19 cellular contexts compared by ENCODE assay signal in the genomic region with DNA sequence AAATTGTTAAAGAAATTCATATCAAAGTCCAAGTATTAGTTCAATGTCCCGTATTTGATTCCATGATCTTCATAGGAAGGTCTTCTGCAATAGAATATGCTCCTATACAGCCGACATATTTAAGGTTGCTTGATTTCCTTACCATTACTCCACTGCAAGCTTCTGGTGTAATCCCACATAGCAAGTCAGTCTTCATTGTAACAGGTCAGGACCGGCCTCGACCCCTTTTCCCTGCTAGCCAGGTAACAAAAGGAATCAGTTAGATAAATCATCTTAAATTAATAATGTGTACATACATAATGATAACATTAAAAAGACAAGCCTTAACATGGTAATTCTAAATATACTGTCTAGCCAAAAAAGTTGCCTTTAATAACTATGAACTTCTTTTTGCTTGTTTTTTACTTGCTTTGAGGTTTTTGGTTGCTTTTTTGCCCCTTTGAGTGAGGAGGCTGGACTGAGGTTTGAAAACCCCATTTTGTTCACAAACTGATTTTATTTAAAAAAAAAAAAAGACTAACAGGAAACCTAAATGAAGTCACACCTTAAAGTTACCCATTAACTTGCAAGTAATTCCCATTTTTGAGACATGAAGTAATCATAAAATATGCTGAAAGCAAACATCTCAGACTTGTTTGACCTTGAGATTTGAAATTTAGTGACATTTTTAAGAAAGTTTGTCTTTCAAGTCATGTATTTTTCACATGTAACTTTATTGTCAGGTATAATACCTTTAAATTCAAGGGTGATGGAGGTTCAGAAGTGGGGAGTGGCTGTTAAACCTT. TPM values are rescaled to one million over a fixed set of nuclear protein-coding genes. Genes with fewer than 3 reads are reported as not detected.
DNase-seq lines count a peak whose midpoint lies in the region; ATAC-seq, FAIRE-seq and TF ChIP-seq lines count a peak whose summit lies in the region.
"Had no signal": no experiment of that assay in that cellular context is flagged by ENCODE, and none has a peak within 500 bp of the region (broad histone marks: within the 10 kb centered on the region; RNA-seq: fewer than 3 reads in every experiment).

No MANE protein-coding gene starts in this region.

- peak; percentile 35 for FAIRE-seq in GM19239 (lab: Jason Lieb, UNC)
- FAIRE-seq: D721Med had no signal

- H3K27me3 Mint-ChIP-seq in activated naive CD8-positive, alpha-beta T cell treated with anti-CD3 and anti-CD28 coated beads for 36 hours = no peaks in the 10 kb centered on the region
- H3K27me3 Mint-ChIP-seq in activated naive CD8-positive, alpha-beta T cell treated with anti-CD3 and anti-CD28 coated beads, Interleukin-2, amount 50 U/mL, for 24 hours = no peaks in the 10 kb centered on the region
- no peaks in the 10 kb centered on the region for H3K27me3 Mint-ChIP-seq in central memory CD8-positive, alpha-beta T cell
- no peaks in the 10 kb centered on the region for H3K27me3 Mint-ChIP-seq in mesothelial cell of epicardium (ENCODE audit: low read depth)
- H3K27me3 Mint-ChIP-seq: CD4-positive, CD25-positive, alpha-beta regulatory T cell had no signal

- peaks cover 41% of the 10 kb centered on the region for H3K36me3 Mint-ChIP-seq in activated naive CD8-positive, alpha-beta T cell treated with anti-CD3 and anti-CD28 coated beads for 36 hours
- peaks cover 76% of the 10 kb centered on the region for H3K36me3 Mint-ChIP-seq in activated naive CD8-positive, alpha-beta T cell treated with anti-CD3 and anti-CD28 coated beads, Interleukin-2, amount 50 U/mL, for 24 hours (ENCODE audit: low read depth)
- peaks cover 64% of the 10 kb centered on the region for H3K36me3 Mint-ChIP-seq in central memory CD8-positive, alpha-beta T cell (ENCODE audit: insufficient read depth)
- H3K36me3 Mint-ChIP-seq in mesothelial cell of epicardium = peaks cover 24% of the 10 kb centered on the region

- H3K4me1 Mint-ChIP-seq in activated naive CD8-positive, alpha-beta T cell treated with anti-CD3 and anti-CD28 coated beads for 36 hours = peaks cover 14% of the 10 kb centered on the region
- H3K4me1 Mint-ChIP-seq in activated naive CD8-positive, alpha-beta T cell treated with anti-CD3 and anti-CD28 coated beads, Interleukin-2, amount 50 U/mL, for 24 hours = peaks cover 9% of the 10 kb centered on the region
- H3K4me1 Mint-ChIP-seq in central memory CD8-positive, alpha-beta T cell = peaks cover 14% of the 10 kb centered on the region
- no peaks in the 10 kb centered on the region for H3K4me1 Mint-ChIP-seq in mesothelial cell of epicardium

- DNase-seq in activated naive CD8-positive, alpha-beta T cell treated with anti-CD3 and anti-CD28 coated beads for 36 hours = no peak
- DNase-seq in activated naive CD8-positive, alpha-beta T cell treated with anti-CD3 and anti-CD28 coated beads, Interleukin-2, amount 50 U/mL, for 24 hours = no peak
- no peak for DNase-seq in GM19239 (ENCODE audit: insufficient read length, low spot score)
- no peak for DNase-seq in central memory CD8-positive, alpha-beta T cell (ENCODE audit: low spot score in 2 of 2)
- DNase-seq in left colon = no peak
- no peak for DNase-seq in NCI-H82 treated with DMSO at 0.1 percent for 48 hours (lab: John Stamatoyannopoulos, UW; ENCODE audit: unreplicated experiment)
- DNase-seq in mesothelial cell of epicardium (ENCODE audit: low spot score in 2 of 2, unreplicated experiment in 2 of 2) = no peak
- DNase-seq: CD4-positive, CD25-positive, alpha-beta regulatory T cell; GF-D8; H7; IMR-90; MV-4-11; NCI-H1417 treated with DMSO at 0.1 percent for 48 hours; NCI-H2029; NCI-H2171 treated with DMSO at 0.1 percent for 48 hours; NCI-H82; SHP77 treated with DMSO at 0.1 percent for 48 hours had no signal

- no peaks in the 10 kb centered on the region for H3K9me3 Mint-ChIP-seq in activated naive CD8-positive, alpha-beta T cell treated with anti-CD3 and anti-CD28 coated beads for 36 hours
- H3K9me3 Mint-ChIP-seq in activated naive CD8-positive, alpha-beta T cell treated with anti-CD3 and anti-CD28 coated beads, Interleukin-2, amount 50 U/mL, for 24 hours = no peaks in the 10 kb centered on the region
- no peaks in the 10 kb centered on the region for H3K9me3 Mint-ChIP-seq in central memory CD8-positive, alpha-beta T cell
- H3K9me3 Mint-ChIP-seq in mesothelial cell of epicardium = no peaks in the 10 kb centered on the region
- H3K9me3 Mint-ChIP-seq: CD4-positive, CD25-positive, alpha-beta regulatory T cell had no signal

- H3K4me3 Mint-ChIP-seq in activated naive CD8-positive, alpha-beta T cell treated with anti-CD3 and anti-CD28 coated beads for 36 hours = no peak overlapping the region
- H3K4me3 Mint-ChIP-seq in activated naive CD8-positive, alpha-beta T cell treated with anti-CD3 and anti-CD28 coated beads, Interleukin-2, amount 50 U/mL, for 24 hours = no peak overlapping the region
- H3K4me3 Mint-ChIP-seq in central memory CD8-positive, alpha-beta T cell = no peak overlapping the region
- no peak overlapping the region for H3K4me3 Mint-ChIP-seq in mesothelial cell of epicardium
- H3K4me3 Mint-ChIP-seq: CD4-positive, CD25-positive, alpha-beta regulatory T cell had no signal

- ATAC-seq in activated naive CD8-positive, alpha-beta T cell treated with anti-CD3 and anti-CD28 coated beads, Interleukin-2, amount 50 U/mL, for 24 hours = no peak
- ATAC-seq in central memory CD8-positive, alpha-beta T cell (replicated peaks; ENCODE audit: extremely low read depth, poor library complexity, severe bottlenecking) = no peak
- ATAC-seq in left colon (peak; percentile 44), HG03432 (IDR thresholded peaks at IDR 0.05; ENCODE audit: unreplicated experiment) (no peak)

- peak overlapping the region; percentile 58 for H3K27ac Mint-ChIP-seq in activated naive CD8-positive, alpha-beta T cell treated with anti-CD3 and anti-CD28 coated beads for 36 hours
- no peak overlapping the region for H3K27ac Mint-ChIP-seq in activated naive CD8-positive, alpha-beta T cell treated with anti-CD3 and anti-CD28 coated beads, Interleukin-2, amount 50 U/mL, for 24 hours
- peak overlapping the region; percentile 35 for H3K27ac Mint-ChIP-seq in central memory CD8-positive, alpha-beta T cell (ENCODE audit: low read depth)
- H3K27ac Mint-ChIP-seq in mesothelial cell of epicardium = no peak overlapping the region

- intact Hi-C loops in left colon (cut with DNase I, micrococcal nuclease) = no loop called here

- no peak for TF ChIP-seq CTCF in mesothelial cell of epicardium (IDR thresholded peaks at IDR 0.05; ENCODE audit: unreplicated experiment)

RNA-seq across cellular contexts. Expression of a gene that starts 19.2 kb away (rescaled TPM):
- 10 to 100 TPM; 50.0 to 52.8 TPM for total RNA-seq in activated naive CD8-positive, alpha-beta T cell treated with anti-CD3 and anti-CD28 coated beads for 36 hours
- total RNA-seq in left colon (10 to 100 TPM; 71.0 to 84.5 TPM), mesothelial cell of epicardium (72.6 to 75.5 TPM (median 73.3 TPM) in 3 replicates)

RNA-seq across cellular contexts. Expression of a gene that starts 29.8 kb away (rescaled TPM):
- 100 to 1,000 TPM; 271 to 278 TPM for total RNA-seq in activated naive CD8-positive, alpha-beta T cell treated with anti-CD3 and anti-CD28 coated beads for 36 hours
- 10 to 100 TPM; 62.2 to 76.8 TPM for total RNA-seq in left colon
- total RNA-seq in mesothelial cell of epicardium = 127 to 129 TPM (median 129 TPM) in 3 replicates

Comparison
In these comparisons a context has a peak if more than half of its experiments do, and no peak if none do; other contexts are left out.
1. H3K27ac Mint-ChIP-seq: peak in activated naive CD8-positive, alpha-beta T cell treated with anti-CD3 and anti-CD28 coated beads for 36 hours (single experiment) and central memory CD8-positive, alpha-beta T cell (single experiment); none in activated naive CD8-positive, alpha-beta T cell treated with anti-CD3 and anti-CD28 coated beads, Interleukin-2, amount 50 U/mL, for 24 hours (single experiment) and mesothelial cell of epicardium (single experiment).